8 cellular contexts compared by ENCODE assay signal in the genomic region with DNA sequence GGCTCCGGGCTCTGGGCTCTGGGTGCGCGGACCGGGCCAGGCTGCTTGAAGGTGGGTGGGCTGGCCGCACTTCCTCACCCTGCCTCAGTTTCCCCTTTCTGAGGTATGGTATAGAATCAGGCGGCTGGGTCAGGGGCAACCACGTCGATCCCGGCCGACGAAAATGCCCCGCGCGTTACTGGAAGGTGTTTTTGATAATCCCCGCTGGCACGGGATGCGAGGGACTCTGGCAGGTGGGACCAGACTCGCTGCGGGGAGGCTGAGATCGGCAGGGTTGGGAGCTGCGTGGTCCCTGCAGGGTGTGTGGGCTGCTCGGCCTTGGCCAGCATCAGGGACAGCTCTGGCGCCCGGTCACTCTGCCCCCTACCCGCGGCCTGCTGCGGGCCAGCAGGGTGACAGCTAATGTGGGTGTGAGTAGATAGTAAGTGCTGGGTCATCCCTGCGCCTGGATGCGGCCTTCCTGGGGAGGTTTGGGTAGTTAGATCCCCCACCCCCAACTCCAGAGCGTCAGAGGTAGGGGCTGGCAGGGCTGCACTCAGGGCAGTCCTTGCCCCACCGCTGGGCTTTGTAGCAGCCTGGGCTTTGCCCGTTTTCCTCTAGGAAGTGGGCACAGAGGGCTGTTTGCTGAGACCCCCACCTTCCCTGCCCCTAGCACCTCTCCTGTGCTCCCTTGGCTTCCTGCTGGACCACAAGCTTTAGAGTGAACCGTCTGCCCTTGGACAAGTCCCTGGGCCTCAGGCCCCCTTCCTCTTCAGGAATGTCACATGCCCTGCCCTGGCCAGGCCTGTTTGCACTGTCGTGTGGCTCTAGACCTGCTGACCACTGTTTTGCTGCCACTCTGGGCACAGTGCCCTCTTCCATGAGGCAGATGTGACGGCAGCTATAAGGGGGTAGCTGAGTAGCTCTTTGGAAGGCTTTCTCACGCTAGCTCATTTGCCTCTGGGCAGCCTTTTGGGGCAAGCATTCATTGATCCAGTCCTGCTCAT. TPM values are rescaled to one million over a fixed set of nuclear protein-coding genes. Genes with fewer than 3 reads are reported as not detected.
DNase-seq lines count a peak whose midpoint lies in the region; ATAC-seq and TF ChIP-seq lines count a peak whose summit lies in the region.

No MANE protein-coding gene starts in this region.

- peak overlapping the region; percentile 83 to 97 (median 94) for H3K4me3 Mint-ChIP-seq in IgD-negative memory B cell

- DNase-seq in EL (peak; percentile 45), adipocyte (ENCODE audit: low read depth) (peak; percentile 59), left ventricle myocardium inferior (peak; percentile 82), pons (ENCODE audit: low spot score) (peak; percentile 95), NCI-H2107 (lab: John Stamatoyannopoulos, UW) (no peak), KBM-7 (no peak)

- TF ChIP-seq CTCF in left ventricle myocardium inferior (IDR thresholded peaks at IDR 0.05; ENCODE audit: borderline replicate concordance): no peak

- no peaks in the 10 kb centered on the region for H3K36me3 Mint-ChIP-seq in IgD-negative memory B cell

- H3K27ac ChIP-seq in left ventricle myocardium inferior (replicated peaks): peak overlapping the region; percentile 99

- peak overlapping the region; percentile 99 for H3K4me3 ChIP-seq in adipocyte (ENCODE audit: low read length)
- peak overlapping the region; percentile 99 for H3K4me3 ChIP-seq in left ventricle myocardium inferior

- no peak for ATAC-seq in HG03457 (IDR thresholded peaks at IDR 0.05; ENCODE audit: unreplicated experiment)

- H3K27me3 Mint-ChIP-seq in IgD-negative memory B cell: no peaks in the 10 kb centered on the region

- peaks cover 2% of the 10 kb centered on the region for H3K36me3 ChIP-seq in adipocyte (ENCODE audit: control insufficient read depth, insufficient read depth, low read length, severe bottlenecking)
- H3K36me3 ChIP-seq in left ventricle myocardium inferior: no peaks in the 10 kb centered on the region

- H3K27ac Mint-ChIP-seq in IgD-negative memory B cell: peak overlapping the region; percentile 78 to 93 (median 85)

- intact Hi-C loops in left ventricle myocardium inferior (cut with micrococcal nuclease): no loop called here

- peaks cover 21 to 31% (median 28%) of the 10 kb centered on the region in 3 donors for H3K4me1 Mint-ChIP-seq in IgD-negative memory B cell

- H3K9me3 Mint-ChIP-seq in IgD-negative memory B cell: no peaks in the 10 kb centered on the region

- H3K4me1 ChIP-seq in adipocyte (ENCODE audit: control insufficient read depth, insufficient read depth, low read length): peaks cover 17% of the 10 kb centered on the region
- peaks cover 71% of the 10 kb centered on the region for H3K4me1 ChIP-seq in left ventricle myocardium inferior

- H3K9me3 ChIP-seq in adipocyte (ENCODE audit: control insufficient read depth, low read length) (no peaks in the 10 kb centered on the region), left ventricle myocardium inferior (replicated peaks) (no peaks in the 10 kb centered on the region)

- in situ Hi-C loops in KBM-7 (cut with MboI; ENCODE audit: low pct_unique_long_range_greater_than_20kb, low sequenced_read_pairs): loop anchor here (25.0 kb wide), 1 partner anchor 109 kb away; no protein-coding TSS in a partner anchor

- H3K9ac ChIP-seq in adipocyte (ENCODE audit: low read length): peak overlapping the region; percentile 99

- H3K27me3 ChIP-seq in adipocyte (replicated peaks; ENCODE audit: control insufficient read depth, insufficient read depth, low read length) (peaks cover 16% of the 10 kb centered on the region), left ventricle myocardium inferior (ENCODE audit: low read depth) (no peaks in the 10 kb centered on the region)

RNA-seq across cellular contexts. Expression of a gene that starts 0.6 kb away (rescaled TPM):
- polyA plus RNA-seq in IgD-negative memory B cell: 44.5 TPM
- total RNA-seq in left ventricle myocardium inferior: 71.7 TPM

RNA-seq across cellular contexts. Expression of a gene that starts 4.9 kb away (rescaled TPM):
- polyA plus RNA-seq in IgD-negative memory B cell: 0.16 TPM
- 25.4 TPM for total RNA-seq in left ventricle myocardium inferior

RNA-seq across cellular contexts. Expression of a gene that starts 58.6 kb away (rescaled TPM):
- polyA plus RNA-seq in IgD-negative memory B cell: 4.8 TPM
- 16.8 TPM for total RNA-seq in left ventricle myocardium inferior

Comparison
In these comparisons a context has a peak if more than half of its experiments do, and no peak if none do; other contexts are left out.
1. DNase-seq: peak in EL (single experiment), adipocyte (single experiment), left ventricle myocardium inferior (single experiment) and pons (single experiment); none in NCI-H2107 (single experiment) and KBM-7 (single experiment).